1 cellular context compared by ENCODE assay signal in the genomic region with DNA sequence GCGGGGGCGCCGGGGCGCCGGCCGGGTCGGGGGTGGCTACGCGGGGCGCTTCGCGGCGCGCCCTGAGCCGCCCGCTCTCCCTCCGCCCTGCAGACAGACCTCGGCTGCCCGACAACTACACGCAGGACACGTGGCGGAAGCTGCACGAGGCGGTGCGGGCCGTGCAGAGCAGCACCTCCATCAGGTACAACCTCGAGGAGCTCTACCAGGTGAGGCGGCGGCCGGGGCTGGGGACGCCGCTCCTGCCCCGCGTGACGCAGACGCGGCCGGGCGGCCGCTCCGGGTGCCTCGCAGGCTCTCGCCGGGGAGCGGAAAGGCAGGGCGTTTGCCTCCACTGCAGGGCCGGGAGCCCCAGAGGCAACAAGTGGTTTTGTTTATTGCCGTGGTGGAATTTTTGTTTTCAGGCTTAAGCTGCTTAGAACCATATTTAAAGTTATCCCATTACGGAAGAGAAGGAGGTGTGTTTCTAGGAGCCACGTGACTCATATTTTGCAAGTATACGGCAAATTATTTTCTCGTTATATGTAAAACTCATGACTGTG.
TF ChIP-seq lines count a peak whose summit lies in the region.

No MANE protein-coding gene starts in this region.

TF ChIP-seq in HepG2, 621 proteins besides CTCF, POLR2A, EP300 and RAD21 (continued from another document and continues in another):
- TF ChIP-seq, protein P1, sequence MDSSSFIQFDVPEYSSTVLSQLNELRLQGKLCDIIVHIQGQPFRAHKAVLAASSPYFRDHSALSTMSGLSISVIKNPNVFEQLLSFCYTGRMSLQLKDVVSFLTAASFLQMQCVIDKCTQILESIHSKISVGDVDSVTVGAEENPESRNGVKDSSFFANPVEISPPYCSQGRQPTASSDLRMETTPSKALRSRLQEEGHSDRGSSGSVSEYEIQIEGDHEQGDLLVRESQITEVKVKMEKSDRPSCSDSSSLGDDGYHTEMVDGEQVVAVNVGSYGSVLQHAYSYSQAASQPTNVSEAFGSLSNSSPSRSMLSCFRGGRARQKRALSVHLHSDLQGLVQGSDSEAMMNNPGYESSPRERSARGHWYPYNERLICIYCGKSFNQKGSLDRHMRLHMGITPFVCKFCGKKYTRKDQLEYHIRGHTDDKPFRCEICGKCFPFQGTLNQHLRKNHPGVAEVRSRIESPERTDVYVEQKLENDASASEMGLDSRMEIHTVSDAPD (CRISPR knock-in tag; IDR thresholded peaks at IDR 0.05): no peak
- TF ChIP-seq AGO1 (IDR thresholded peaks at IDR 0.05; ENCODE audit: low read depth, low read length, poor library complexity, severe bottlenecking) (peak; percentile 44), ZNF746 (CRISPR knock-in tag; IDR thresholded peaks at IDR 0.05) (peak; percentile 50; the same call in 1 of the 2 replicates), PAWR (CRISPR knock-in tag; IDR thresholded peaks at IDR 0.05; ENCODE audit: borderline replicate concordance) (no peak), ZFP37 (CRISPR knock-in tag; IDR thresholded peaks at IDR 0.05; ENCODE audit: borderline replicate concordance) (no peak), MLLT10 (CRISPR knock-in tag; IDR thresholded peaks at IDR 0.05) (no peak), SPEN (CRISPR knock-in tag; IDR thresholded peaks at IDR 0.05; ENCODE audit: low read depth) (peak; percentile 29; the same call in 1 of the 2 replicates), ZNF331 (CRISPR knock-in tag; IDR thresholded peaks at IDR 0.05) (no peak; the same call in 1 of the 2 replicates), JDP2 (CRISPR knock-in tag; IDR thresholded peaks at IDR 0.05; ENCODE audit: borderline replicate concordance) (no peak; the same call in 1 of the 2 replicates), HNRNPH1 (optimal IDR thresholded peaks at IDR 0.05; ENCODE audit: low read depth, low read length) (no peak), PAF1 (CRISPR knock-in tag; IDR thresholded peaks at IDR 0.05) (no peak), KAT8 (CRISPR knock-in tag; IDR thresholded peaks at IDR 0.05) (no peak; the same call in 1 of the 2 replicates), MYC (CRISPR knock-in tag; IDR thresholded peaks at IDR 0.05; ENCODE audit: borderline replicate concordance) (peak; percentile 92), TARDBP (CRISPR knock-in tag; IDR thresholded peaks at IDR 0.05) (peak; percentile 43; the same call in 1 of the 2 replicates), ZNF607 (CRISPR knock-in tag; IDR thresholded peaks at IDR 0.05; ENCODE audit: borderline replicate concordance) (peak; percentile 95), SOX5 (CRISPR knock-in tag; IDR thresholded peaks at IDR 0.05; ENCODE audit: borderline replicate concordance) (0 out of 2 replicates have a peak, but pooled peaks have one; percentile 14), ZNF75D (CRISPR knock-in tag; IDR thresholded peaks at IDR 0.05; ENCODE audit: borderline replicate concordance) (no peak), GZF1 (CRISPR knock-in tag; IDR thresholded peaks at IDR 0.05) (no peak), HHEX (CRISPR knock-in tag; IDR thresholded peaks at IDR 0.05) (no peak), ZNF205 (CRISPR knock-in tag; IDR thresholded peaks at IDR 0.05) (no peak), ZNF3 (CRISPR knock-in tag; IDR thresholded peaks at IDR 0.05) (no peak), CHD2 (IDR thresholded peaks at IDR 0.05; ENCODE audit: low read depth, low read length) (no peak), ZNF33A (CRISPR knock-in tag; IDR thresholded peaks at IDR 0.05; ENCODE audit: borderline replicate concordance) (no peak), ZNF616 (CRISPR knock-in tag; IDR thresholded peaks at IDR 0.05; ENCODE audit: low read depth) (0 out of 2 replicates have a peak, but pooled peaks have one; percentile 85), CEBPG (CRISPR knock-in tag; IDR thresholded peaks at IDR 0.05) (no peak), ZNF572 (CRISPR knock-in tag; IDR thresholded peaks at IDR 0.05) (no peak)
- TF ChIP-seq, protein P2, sequence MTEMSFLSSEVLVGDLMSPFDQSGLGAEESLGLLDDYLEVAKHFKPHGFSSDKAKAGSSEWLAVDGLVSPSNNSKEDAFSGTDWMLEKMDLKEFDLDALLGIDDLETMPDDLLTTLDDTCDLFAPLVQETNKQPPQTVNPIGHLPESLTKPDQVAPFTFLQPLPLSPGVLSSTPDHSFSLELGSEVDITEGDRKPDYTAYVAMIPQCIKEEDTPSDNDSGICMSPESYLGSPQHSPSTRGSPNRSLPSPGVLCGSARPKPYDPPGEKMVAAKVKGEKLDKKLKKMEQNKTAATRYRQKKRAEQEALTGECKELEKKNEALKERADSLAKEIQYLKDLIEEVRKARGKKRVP (CRISPR knock-in tag; IDR thresholded peaks at IDR 0.05): peak in 1 of 2 experiments; percentile 43; a peak in 2 of 4 replicates
- TF ChIP-seq, protein P3, sequence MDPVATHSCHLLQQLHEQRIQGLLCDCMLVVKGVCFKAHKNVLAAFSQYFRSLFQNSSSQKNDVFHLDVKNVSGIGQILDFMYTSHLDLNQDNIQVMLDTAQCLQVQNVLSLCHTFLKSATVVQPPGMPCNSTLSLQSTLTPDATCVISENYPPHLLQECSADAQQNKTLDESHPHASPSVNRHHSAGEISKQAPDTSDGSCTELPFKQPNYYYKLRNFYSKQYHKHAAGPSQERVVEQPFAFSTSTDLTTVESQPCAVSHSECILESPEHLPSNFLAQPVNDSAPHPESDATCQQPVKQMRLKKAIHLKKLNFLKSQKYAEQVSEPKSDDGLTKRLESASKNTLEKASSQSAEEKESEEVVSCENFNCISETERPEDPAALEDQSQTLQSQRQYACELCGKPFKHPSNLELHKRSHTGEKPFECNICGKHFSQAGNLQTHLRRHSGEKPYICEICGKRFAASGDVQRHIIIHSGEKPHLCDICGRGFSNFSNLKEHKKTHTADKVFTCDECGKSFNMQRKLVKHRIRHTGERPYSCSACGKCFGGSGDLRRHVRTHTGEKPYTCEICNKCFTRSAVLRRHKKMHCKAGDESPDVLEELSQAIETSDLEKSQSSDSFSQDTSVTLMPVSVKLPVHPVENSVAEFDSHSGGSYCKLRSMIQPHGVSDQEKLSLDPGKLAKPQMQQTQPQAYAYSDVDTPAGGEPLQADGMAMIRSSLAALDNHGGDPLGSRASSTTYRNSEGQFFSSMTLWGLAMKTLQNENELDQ (CRISPR knock-in tag; IDR thresholded peaks at IDR 0.05; ENCODE audit: borderline replicate concordance): no peak
- TF ChIP-seq, protein P4, sequence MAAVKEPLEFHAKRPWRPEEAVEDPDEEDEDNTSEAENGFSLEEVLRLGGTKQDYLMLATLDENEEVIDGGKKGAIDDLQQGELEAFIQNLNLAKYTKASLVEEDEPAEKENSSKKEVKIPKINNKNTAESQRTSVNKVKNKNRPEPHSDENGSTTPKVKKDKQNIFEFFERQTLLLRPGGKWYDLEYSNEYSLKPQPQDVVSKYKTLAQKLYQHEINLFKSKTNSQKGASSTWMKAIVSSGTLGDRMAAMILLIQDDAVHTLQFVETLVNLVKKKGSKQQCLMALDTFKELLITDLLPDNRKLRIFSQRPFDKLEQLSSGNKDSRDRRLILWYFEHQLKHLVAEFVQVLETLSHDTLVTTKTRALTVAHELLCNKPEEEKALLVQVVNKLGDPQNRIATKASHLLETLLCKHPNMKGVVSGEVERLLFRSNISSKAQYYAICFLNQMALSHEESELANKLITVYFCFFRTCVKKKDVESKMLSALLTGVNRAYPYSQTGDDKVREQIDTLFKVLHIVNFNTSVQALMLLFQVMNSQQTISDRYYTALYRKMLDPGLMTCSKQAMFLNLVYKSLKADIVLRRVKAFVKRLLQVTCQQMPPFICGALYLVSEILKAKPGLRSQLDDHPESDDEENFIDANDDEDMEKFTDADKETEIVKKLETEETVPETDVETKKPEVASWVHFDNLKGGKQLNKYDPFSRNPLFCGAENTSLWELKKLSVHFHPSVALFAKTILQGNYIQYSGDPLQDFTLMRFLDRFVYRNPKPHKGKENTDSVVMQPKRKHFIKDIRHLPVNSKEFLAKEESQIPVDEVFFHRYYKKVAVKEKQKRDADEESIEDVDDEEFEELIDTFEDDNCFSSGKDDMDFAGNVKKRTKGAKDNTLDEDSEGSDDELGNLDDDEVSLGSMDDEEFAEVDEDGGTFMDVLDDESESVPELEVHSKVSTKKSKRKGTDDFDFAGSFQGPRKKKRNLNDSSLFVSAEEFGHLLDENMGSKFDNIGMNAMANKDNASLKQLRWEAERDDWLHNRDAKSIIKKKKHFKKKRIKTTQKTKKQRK (IDR thresholded peaks at IDR 0.05; ENCODE audit: low read length): no peak
- TF ChIP-seq, protein P5, sequence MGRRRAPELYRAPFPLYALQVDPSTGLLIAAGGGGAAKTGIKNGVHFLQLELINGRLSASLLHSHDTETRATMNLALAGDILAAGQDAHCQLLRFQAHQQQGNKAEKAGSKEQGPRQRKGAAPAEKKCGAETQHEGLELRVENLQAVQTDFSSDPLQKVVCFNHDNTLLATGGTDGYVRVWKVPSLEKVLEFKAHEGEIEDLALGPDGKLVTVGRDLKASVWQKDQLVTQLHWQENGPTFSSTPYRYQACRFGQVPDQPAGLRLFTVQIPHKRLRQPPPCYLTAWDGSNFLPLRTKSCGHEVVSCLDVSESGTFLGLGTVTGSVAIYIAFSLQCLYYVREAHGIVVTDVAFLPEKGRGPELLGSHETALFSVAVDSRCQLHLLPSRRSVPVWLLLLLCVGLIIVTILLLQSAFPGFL (CRISPR knock-in tag; IDR thresholded peaks at IDR 0.05): no peak
- TF ChIP-seq, protein P6, sequence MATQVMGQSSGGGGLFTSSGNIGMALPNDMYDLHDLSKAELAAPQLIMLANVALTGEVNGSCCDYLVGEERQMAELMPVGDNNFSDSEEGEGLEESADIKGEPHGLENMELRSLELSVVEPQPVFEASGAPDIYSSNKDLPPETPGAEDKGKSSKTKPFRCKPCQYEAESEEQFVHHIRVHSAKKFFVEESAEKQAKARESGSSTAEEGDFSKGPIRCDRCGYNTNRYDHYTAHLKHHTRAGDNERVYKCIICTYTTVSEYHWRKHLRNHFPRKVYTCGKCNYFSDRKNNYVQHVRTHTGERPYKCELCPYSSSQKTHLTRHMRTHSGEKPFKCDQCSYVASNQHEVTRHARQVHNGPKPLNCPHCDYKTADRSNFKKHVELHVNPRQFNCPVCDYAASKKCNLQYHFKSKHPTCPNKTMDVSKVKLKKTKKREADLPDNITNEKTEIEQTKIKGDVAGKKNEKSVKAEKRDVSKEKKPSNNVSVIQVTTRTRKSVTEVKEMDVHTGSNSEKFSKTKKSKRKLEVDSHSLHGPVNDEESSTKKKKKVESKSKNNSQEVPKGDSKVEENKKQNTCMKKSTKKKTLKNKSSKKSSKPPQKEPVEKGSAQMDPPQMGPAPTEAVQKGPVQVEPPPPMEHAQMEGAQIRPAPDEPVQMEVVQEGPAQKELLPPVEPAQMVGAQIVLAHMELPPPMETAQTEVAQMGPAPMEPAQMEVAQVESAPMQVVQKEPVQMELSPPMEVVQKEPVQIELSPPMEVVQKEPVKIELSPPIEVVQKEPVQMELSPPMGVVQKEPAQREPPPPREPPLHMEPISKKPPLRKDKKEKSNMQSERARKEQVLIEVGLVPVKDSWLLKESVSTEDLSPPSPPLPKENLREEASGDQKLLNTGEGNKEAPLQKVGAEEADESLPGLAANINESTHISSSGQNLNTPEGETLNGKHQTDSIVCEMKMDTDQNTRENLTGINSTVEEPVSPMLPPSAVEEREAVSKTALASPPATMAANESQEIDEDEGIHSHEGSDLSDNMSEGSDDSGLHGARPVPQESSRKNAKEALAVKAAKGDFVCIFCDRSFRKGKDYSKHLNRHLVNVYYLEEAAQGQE (IDR thresholded peaks at IDR 0.05; ENCODE audit: borderline replicate concordance in 1 of 2, low read depth in 1 of 2, low read length in 2 of 2): no peak
- TF ChIP-seq, protein P7, sequence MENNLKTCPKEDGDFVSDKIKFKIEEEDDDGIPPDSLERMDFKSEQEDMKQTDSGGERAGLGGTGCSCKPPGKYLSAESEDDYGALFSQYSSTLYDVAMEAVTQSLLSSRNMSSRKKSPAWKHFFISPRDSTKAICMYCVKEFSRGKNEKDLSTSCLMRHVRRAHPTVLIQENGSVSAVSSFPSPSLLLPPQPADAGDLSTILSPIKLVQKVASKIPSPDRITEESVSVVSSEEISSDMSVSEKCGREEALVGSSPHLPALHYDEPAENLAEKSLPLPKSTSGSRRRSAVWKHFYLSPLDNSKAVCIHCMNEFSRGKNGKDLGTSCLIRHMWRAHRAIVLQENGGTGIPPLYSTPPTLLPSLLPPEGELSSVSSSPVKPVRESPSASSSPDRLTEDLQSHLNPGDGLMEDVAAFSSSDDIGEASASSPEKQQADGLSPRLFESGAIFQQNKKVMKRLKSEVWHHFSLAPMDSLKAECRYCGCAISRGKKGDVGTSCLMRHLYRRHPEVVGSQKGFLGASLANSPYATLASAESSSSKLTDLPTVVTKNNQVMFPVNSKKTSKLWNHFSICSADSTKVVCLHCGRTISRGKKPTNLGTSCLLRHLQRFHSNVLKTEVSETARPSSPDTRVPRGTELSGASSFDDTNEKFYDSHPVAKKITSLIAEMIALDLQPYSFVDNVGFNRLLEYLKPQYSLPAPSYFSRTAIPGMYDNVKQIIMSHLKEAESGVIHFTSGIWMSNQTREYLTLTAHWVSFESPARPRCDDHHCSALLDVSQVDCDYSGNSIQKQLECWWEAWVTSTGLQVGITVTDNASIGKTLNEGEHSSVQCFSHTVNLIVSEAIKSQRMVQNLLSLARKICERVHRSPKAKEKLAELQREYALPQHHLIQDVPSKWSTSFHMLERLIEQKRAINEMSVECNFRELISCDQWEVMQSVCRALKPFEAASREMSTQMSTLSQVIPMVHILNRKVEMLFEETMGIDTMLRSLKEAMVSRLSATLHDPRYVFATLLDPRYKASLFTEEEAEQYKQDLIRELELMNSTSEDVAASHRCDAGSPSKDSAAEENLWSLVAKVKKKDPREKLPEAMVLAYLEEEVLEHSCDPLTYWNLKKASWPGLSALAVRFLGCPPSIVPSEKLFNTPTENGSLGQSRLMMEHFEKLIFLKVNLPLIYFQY (CRISPR knock-in tag; IDR thresholded peaks at IDR 0.05; ENCODE audit: borderline replicate concordance): no peak; the same call in 1 of the 2 replicates
- TF ChIP-seq, protein P8, sequence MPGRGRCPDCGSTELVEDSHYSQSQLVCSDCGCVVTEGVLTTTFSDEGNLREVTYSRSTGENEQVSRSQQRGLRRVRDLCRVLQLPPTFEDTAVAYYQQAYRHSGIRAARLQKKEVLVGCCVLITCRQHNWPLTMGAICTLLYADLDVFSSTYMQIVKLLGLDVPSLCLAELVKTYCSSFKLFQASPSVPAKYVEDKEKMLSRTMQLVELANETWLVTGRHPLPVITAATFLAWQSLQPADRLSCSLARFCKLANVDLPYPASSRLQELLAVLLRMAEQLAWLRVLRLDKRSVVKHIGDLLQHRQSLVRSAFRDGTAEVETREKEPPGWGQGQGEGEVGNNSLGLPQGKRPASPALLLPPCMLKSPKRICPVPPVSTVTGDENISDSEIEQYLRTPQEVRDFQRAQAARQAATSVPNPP (CRISPR knock-in tag; IDR thresholded peaks at IDR 0.05): no peak
- TF ChIP-seq, protein P9, sequence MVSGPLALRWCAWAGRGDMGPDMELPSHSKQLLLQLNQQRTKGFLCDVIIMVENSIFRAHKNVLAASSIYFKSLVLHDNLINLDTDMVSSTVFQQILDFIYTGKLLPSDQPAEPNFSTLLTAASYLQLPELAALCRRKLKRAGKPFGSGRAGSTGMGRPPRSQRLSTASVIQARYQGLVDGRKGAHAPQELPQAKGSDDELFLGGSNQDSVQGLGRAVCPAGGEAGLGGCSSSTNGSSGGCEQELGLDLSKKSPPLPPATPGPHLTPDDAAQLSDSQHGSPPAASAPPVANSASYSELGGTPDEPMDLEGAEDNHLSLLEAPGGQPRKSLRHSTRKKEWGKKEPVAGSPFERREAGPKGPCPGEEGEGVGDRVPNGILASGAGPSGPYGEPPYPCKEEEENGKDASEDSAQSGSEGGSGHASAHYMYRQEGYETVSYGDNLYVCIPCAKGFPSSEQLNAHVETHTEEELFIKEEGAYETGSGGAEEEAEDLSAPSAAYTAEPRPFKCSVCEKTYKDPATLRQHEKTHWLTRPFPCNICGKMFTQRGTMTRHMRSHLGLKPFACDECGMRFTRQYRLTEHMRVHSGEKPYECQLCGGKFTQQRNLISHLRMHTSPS (CRISPR knock-in tag; IDR thresholded peaks at IDR 0.05; ENCODE audit: low read depth): no peak
- TF ChIP-seq, protein P10, sequence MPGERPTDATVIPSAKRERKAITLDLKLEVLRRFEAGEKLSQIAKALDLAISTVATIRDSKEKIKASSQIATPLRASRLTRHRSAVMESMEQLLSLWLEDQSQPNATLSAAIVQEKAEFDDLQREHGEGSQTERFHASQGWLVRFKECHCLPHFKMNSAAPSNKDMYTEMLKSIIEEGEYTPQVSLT (CRISPR knock-in tag; IDR thresholded peaks at IDR 0.05; ENCODE audit: borderline replicate concordance, low read depth): no peak
